In the genomic region with DNA sequence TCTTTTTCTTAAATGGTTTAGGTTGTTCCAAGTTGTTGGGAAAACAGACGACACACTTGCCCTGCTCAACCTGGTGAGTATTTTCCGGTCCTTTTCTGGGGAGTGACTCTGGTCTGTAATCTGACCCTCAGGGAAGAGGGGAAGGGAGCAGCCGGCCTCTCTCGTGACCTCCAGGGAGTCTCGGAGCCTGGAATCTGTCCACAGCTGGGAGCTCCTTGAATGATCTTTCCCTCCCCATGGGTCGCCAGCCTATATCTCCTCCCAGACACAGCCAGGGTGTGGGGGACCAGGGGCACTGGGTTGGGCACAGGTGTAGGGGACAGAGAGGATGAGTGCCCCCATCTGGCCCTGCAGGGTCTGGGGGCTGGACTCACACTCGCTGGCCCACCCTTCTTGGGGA, we compare ENCODE assay signal across 16 cellular contexts. TPM values are rescaled to one million over a fixed set of nuclear protein-coding genes. Genes with fewer than 3 reads are reported as not detected.
DNase-seq lines count a peak whose midpoint lies in the region; FAIRE-seq and TF ChIP-seq lines count a peak whose summit lies in the region.
"Had no signal": no experiment of that assay in that cellular context is flagged by ENCODE, and none has a peak within 500 bp of the region (broad histone marks: within the 10 kb centered on the region; RNA-seq: fewer than 3 reads in every experiment).

No MANE protein-coding gene starts in this region.

- no peak for FAIRE-seq in GM19239 (lab: Jason Lieb, UNC)

- H3K4me3 Mint-ChIP-seq in type B pancreatic cell (no peak overlapping the region), HFFc6 (no peak overlapping the region)

- H3K27me3 ChIP-seq in NT2/D1 (ENCODE audit: insufficient read depth, insufficient read length): no peaks in the 10 kb centered on the region
- H3K27me3 ChIP-seq: SJCRH30 had no signal

- H3K36me3 Mint-ChIP-seq in type B pancreatic cell: no peaks in the 10 kb centered on the region
- peaks cover 5% of the 10 kb centered on the region; the same call in 1 of the 2 replicates for H3K36me3 Mint-ChIP-seq in HFFc6 (ENCODE audit: low read depth)

- H3K36me3 ChIP-seq in NT2/D1 (ENCODE audit: insufficient read depth, insufficient read length, low read length): peaks cover 10% of the 10 kb centered on the region
- H3K36me3 ChIP-seq: SJCRH30 had no signal

- no peak for TF ChIP-seq CTCF in type B pancreatic cell (conservative IDR thresholded peaks at IDR 0.05)
- no peak for TF ChIP-seq CTCF in HFFc6 (IDR thresholded peaks at IDR 0.05)

- H3K4me1 Mint-ChIP-seq in type B pancreatic cell (ENCODE audit: unreplicated experiment): no peaks in the 10 kb centered on the region
- H3K4me1 Mint-ChIP-seq in HFFc6 (ENCODE audit: low read depth): no peaks in the 10 kb centered on the region

- no peak overlapping the region for H3K4me3 ChIP-seq in NT2/D1 (ENCODE audit: insufficient read length, low read depth)
- H3K4me3 ChIP-seq: SJCRH30 had no signal

- H3K4me1 ChIP-seq in NT2/D1 (ENCODE audit: insufficient read depth, insufficient read length): peaks cover 28% of the 10 kb centered on the region
- H3K4me1 ChIP-seq: SJCRH30 had no signal

- H3K9me3 Mint-ChIP-seq in type B pancreatic cell: no peaks in the 10 kb centered on the region
- no peaks in the 10 kb centered on the region for H3K9me3 Mint-ChIP-seq in HFFc6

- H3K27me3 Mint-ChIP-seq in type B pancreatic cell: no peaks in the 10 kb centered on the region
- no peaks in the 10 kb centered on the region; the same call in none of the 2 replicates for H3K27me3 Mint-ChIP-seq in HFFc6 (ENCODE audit: insufficient read depth)

- no peaks in the 10 kb centered on the region for H3K9me3 ChIP-seq in NT2/D1 (ENCODE audit: insufficient read depth, low read length)
- H3K9me3 ChIP-seq: SJCRH30 had no signal

- DNase-seq in GM19239 (ENCODE audit: insufficient read length, low spot score): peak; percentile 5
- no peak for DNase-seq in NT2/D1 (ENCODE audit: low read depth, low spot score)
- DNase-seq in mesenteric fat pad (ENCODE audit: low spot score): peak; percentile 57
- DNase-seq in type B pancreatic cell (ENCODE audit: extremely low spot score, unreplicated experiment): peak; percentile 54
- no peak for DNase-seq in GDM1 (lab: John Stamatoyannopoulos, UW)
- no peak for DNase-seq in foreskin melanocyte
- DNase-seq in HFFc6: no peak
- DNase-seq: COR-L47, HCEC 1CT, KBM-7, NCI-H1436, NCI-H2029, NCI-H2171 treated with DMSO at 0.1 percent for 48 hours, NCI-H748 treated with DMSO at 0.1 percent for 48 hours, PC-3 had no signal

- no peak overlapping the region for H3K27ac Mint-ChIP-seq in type B pancreatic cell
- H3K27ac Mint-ChIP-seq in HFFc6: no peak overlapping the region

- H3K9ac ChIP-seq in NT2/D1 (ENCODE audit: insufficient read length, low read depth): peak overlapping the region; percentile 24

RNA-seq across cellular contexts. Expression of a gene that starts 18.9 kb away (rescaled TPM):
- total RNA-seq in mesenteric fat pad: 27.7 TPM
- 21.4 and 33.6 TPM in 2 replicates for total RNA-seq in type B pancreatic cell (ENCODE audit: low replicate concordance)
- 10 to 100 TPM; 27.8 to 41.8 (median 34.1) TPM for total RNA-seq in HFFc6 (2021; fragmentation: NEBNext Ultra II Directional; extraction: Animal tissue kit (Norgen Biotek cat#: 25700))

RNA-seq across cellular contexts. Expression of a gene that starts 19.1 kb away (rescaled TPM):
- total RNA-seq in mesenteric fat pad: 91.3 TPM
- 97.1 and 115 TPM in 2 replicates for total RNA-seq in type B pancreatic cell (ENCODE audit: low replicate concordance)
- total RNA-seq in HFFc6 (2021; fragmentation: NEBNext Ultra II Directional; extraction: Animal tissue kit (Norgen Biotek cat#: 25700)): 10 to 100 TPM; 65.8 to 72.9 (median 69.1) TPM

RNA-seq across cellular contexts. Expression of a gene that starts 22.2 kb away (rescaled TPM):
- 10.1 TPM for total RNA-seq in mesenteric fat pad
- total RNA-seq in type B pancreatic cell (ENCODE audit: low replicate concordance): 17.0 and 21.2 TPM in 2 replicates
- total RNA-seq in HFFc6 (2021; fragmentation: NEBNext Ultra II Directional; extraction: Animal tissue kit (Norgen Biotek cat#: 25700)): 10 to 100 TPM; 11.3 to 14.9 (median 13.1) TPM

RNA-seq across cellular contexts. Expression of a gene that starts 35.7 kb away (rescaled TPM):
- total RNA-seq in mesenteric fat pad (34.7 TPM), type B pancreatic cell (ENCODE audit: low replicate concordance) (20.7 and 37.2 TPM in 2 replicates)
- total RNA-seq in HFFc6 (2021; fragmentation: NEBNext Ultra II Directional; extraction: Animal tissue kit (Norgen Biotek cat#: 25700)): 10 to 100 TPM; 20.9 to 40.3 (median 23.3) TPM

RNA-seq across cellular contexts. Expression of a gene that starts 42.0 kb away (rescaled TPM):
- total RNA-seq in mesenteric fat pad (0.22 TPM), type B pancreatic cell (ENCODE audit: low replicate concordance) (2.8 and 3.8 TPM in 2 replicates)
- total RNA-seq in HFFc6 (2021; fragmentation: NEBNext Ultra II Directional; extraction: Animal tissue kit (Norgen Biotek cat#: 25700)): under 1 TPM in 3 of 6 experiments, not detected in 3; 0.16 to 0.38 (median 0.19) TPM
- total RNA-seq: PC-3, SJCRH30 had no signal

Comparison
In these comparisons a context has a peak if more than half of its experiments do, and no peak if none do; other contexts are left out.
1. DNase-seq: peak in GM19239 (single experiment), mesenteric fat pad (single experiment) and type B pancreatic cell (single experiment); none in NT2/D1 (single experiment), GDM1 (single experiment), foreskin melanocyte (single experiment) and HFFc6 (single experiment).